ENCODE assay signal across 20 cellular contexts in genomic region chr11:118193910-118194566, GRCh38. TPM values are rescaled to one million over a fixed set of nuclear protein-coding genes. Genes with fewer than 3 reads are reported as not detected.
A peak's percentile ranks its signal among the peaks of the same experiment; 100 is the strongest.
DNase-seq lines count a peak whose midpoint lies in the region; ATAC-seq, FAIRE-seq and TF ChIP-seq lines count a peak whose summit lies in the region.
"Had no signal": no experiment of that assay in that cellular context is flagged by ENCODE, and none has a peak within 500 bp of the region (broad histone marks: within the 10 kb centered on the region; RNA-seq: fewer than 3 reads in every experiment).

No MANE protein-coding gene starts in this region.

- no peaks in the 10 kb centered on the region for H3K79me1 ChIP-seq in H1 (ENCODE audit: low read depth, low read length)

- DNase-seq in Caco-2 (no peak), GM13977 (ENCODE audit: low spot score) (peak; percentile 51), H1 (ENCODE audit: low read depth in 1 of 2, low spot score in 2 of 2) (no peak), pancreas (peak in 3 of 6 donors; percentile 34 to 39 (median 35)), DMS114 treated with DMSO at 0.1 percent for 48 hours (lab: John Stamatoyannopoulos, UW; ENCODE audit: unreplicated experiment) (no peak), NCI-H510A (lab: John Stamatoyannopoulos, UW) (no peak), NCI-H2029 (lab: John Stamatoyannopoulos, UW) (no peak)
- DNase-seq in activated CD8-positive, alpha-beta memory T cell treated with anti-CD3 and anti-CD28 coated beads, Interleukin-2, amount 50 U/mL, for 48 hours, result no peak
- DNase-seq: activated CD4-positive, alpha-beta T cell treated with anti-CD3 and anti-CD28 coated beads, Interleukin-2, amount 50 U/mL, for 48 hours; AML-193; hippocampal formation; IMR-90; MG63; NCI-H345; nephron progenitor cell; T-cell had no signal

- ATAC-seq in pancreas, result peak; percentile 2 to 19 (median 14)
- ATAC-seq: T-cell had no signal

- no peak overlapping the region for H2BK120ac ChIP-seq in H1 (replicated peaks; ENCODE audit: low read depth, low read length)

- H3K27ac Mint-ChIP-seq in Caco-2 (ENCODE audit: unreplicated experiment), result peak overlapping the region; percentile 77
- H3K27ac Mint-ChIP-seq: nephron progenitor cell, T-cell had no signal

- 0 out of 2 replicates have a peak, but pooled peaks cover 5% of the 10 kb centered on the region for H3K9me3 ChIP-seq in Caco-2
- H3K9me3 ChIP-seq in H1 (ENCODE audit: insufficient read depth in 2 of 2, low read depth in 1 of 2, low read length in 1 of 2), result 0 out of 4 replicates have a peak, but pooled peaks cover 0 to 3% of the 10 kb centered on the region in 2 experiments
- H3K9me3 ChIP-seq in pancreas, result no peaks in the 10 kb centered on the region
- H3K9me3 ChIP-seq: MG63 had no signal

- WGBS in H1 (ENCODE audit: extremely low coverage in 1 of 2, insufficient coverage in 1 of 2, insufficient read length in 1 of 2, insufficient replicate concordance in 2 of 2, low coverage in 1 of 2, low lambda C conversion rate in 2 of 2, missing lambda C conversion rate in 1 of 2), 2 experiments, result 87% methylated on average over 6 of the region's 6 CpGs; no CpG with 5 or more reads in 1 of the 2 experiments
- 47 to 50% methylated on average over 6 of the region's 6 CpGs for WGBS in pancreas, 2 donors

- H3K4me3 ChIP-seq in Caco-2 (ENCODE audit: low read depth, low read length) (no peak overlapping the region), H1 (ENCODE audit: extremely low read depth in 1 of 4, insufficient read depth in 2 of 4, low read depth in 3 of 4, low read length in 4 of 4) (no peak overlapping the region), pancreas (no peak overlapping the region)
- H3K4me3 ChIP-seq: MG63 had no signal

- no peak overlapping the region for H4K5ac ChIP-seq in H1 (ENCODE audit: insufficient read length, low read depth, low read length)

- H3K4me1 ChIP-seq in Caco-2, result peaks cover 50% of the 10 kb centered on the region
- peaks cover 2 to 14% (median 4%) of the 10 kb centered on the region in 4 experiments; a peak in 5 of 7 replicates for H3K4me1 ChIP-seq in H1 (replicated peaks in 1 of 4; ENCODE audit: control insufficient read depth in 3 of 4, insufficient read depth in 4 of 4, low read length in 3 of 4)
- peaks cover 16 to 25% (median 17%) of the 10 kb centered on the region in 3 donors for H3K4me1 ChIP-seq in pancreas

- H3K9me3 Mint-ChIP-seq in Caco-2 (ENCODE audit: unreplicated experiment), result peaks cover 38% of the 10 kb centered on the region

- H2BK15ac ChIP-seq in H1 (ENCODE audit: low read length), result no peak overlapping the region

- no peak overlapping the region for H2BK5ac ChIP-seq in H1 (ENCODE audit: low read depth, low read length)

- BruUV-seq in Caco-2 (replicated peaks; lab: Mats Ljungman, UMichigan), result no TSS peak

- no peak overlapping the region for H3K9ac ChIP-seq in H1 (replicated peaks in 1 of 4; ENCODE audit: extremely low read depth in 1 of 4, low read depth in 3 of 4, low read length in 3 of 4)

- H3K36me3 ChIP-seq in Caco-2 (ENCODE audit: control insufficient read depth, insufficient read depth, low read length) (no peaks in the 10 kb centered on the region), H1 (ENCODE audit: control insufficient read depth in 2 of 4, insufficient read depth in 4 of 4, low read length in 3 of 4) (no peaks in the 10 kb centered on the region), pancreas (no peaks in the 10 kb centered on the region)
- H3K36me3 ChIP-seq: MG63 had no signal

- in situ Hi-C loops in GM13977 (cut with MboI; ENCODE audit: low pct_unique_long_range_greater_than_20kb, low sequenced_read_pairs, unreplicated experiment), result no loop called here

- intact Hi-C loops in Caco-2 (cut with micrococcal nuclease; ENCODE audit: unreplicated experiment) (no loop called here), pancreas (cut with DNase I) (loop anchor here in 1 of 3 donors (10.0 kb wide), 1 partner anchor 171 kb away; no protein-coding TSS in a partner anchor)

- CTCF ChIA-PET in Caco-2 (lab: Charles Lee) (interaction anchor here (0.6 to 1.9 kb wide), 2 partner anchors 23 to 237 kb away, joined by 4 to 12 read pairs; no protein-coding TSS in a partner anchor), H1 (lab: Charles Lee; ENCODE audit: partially characterized antibody) (interaction anchor here (1.0 to 1.7 kb wide), 2 partner anchors 50 to 84 kb away, joined by 3 to 4 read pairs; no protein-coding TSS in a partner anchor)

- POLR2A ChIA-PET in Caco-2 (lab: Charles Lee) (no interaction called here), H1 (lab: Charles Lee; ENCODE audit: partially characterized antibody) (interaction anchor here (0.7 kb wide), 1 partner anchor 82 kb away, joined by 3 read pairs; no protein-coding TSS in a partner anchor)

- H2AFZ ChIP-seq in H1 (ENCODE audit: low read length), result no peak overlapping the region

- no peak overlapping the region for H2AK5ac ChIP-seq in H1 (ENCODE audit: low read depth, low read length)

- no peak overlapping the region for H3K18ac ChIP-seq in H1 (ENCODE audit: extremely low read depth, low read length)

- TF ChIP-seq RAD21 in H1 (IDR thresholded peaks at IDR 0.05 in 1 of 2, conservative IDR thresholded peaks at IDR 0.05 in 1 of 2; ENCODE audit: low read depth in 2 of 2, low read length in 2 of 2), result no peak

- FAIRE-seq in H1 (lab: Jason Lieb, UNC) (no peak), pancreas (lab: Jason Lieb, UNC) (no peak)

- H3K23ac ChIP-seq in H1 (ENCODE audit: insufficient read length), result no peak overlapping the region

- TF ChIP-seq POLR2A in H1 (IDR thresholded peaks at IDR 0.05; ENCODE audit: control extremely low read depth in 1 of 2, low read depth in 2 of 2, low read length in 2 of 2), result no peak

- H3K27ac ChIP-seq in H1 (ENCODE audit: low read depth, low read length) (no peak overlapping the region), pancreas (peak overlapping the region; percentile 45 to 81 (median 70))

- no peak overlapping the region for H2BK12ac ChIP-seq in H1 (ENCODE audit: low read depth, low read length)

- TF ChIP-seq EP300 in H1 (IDR thresholded peaks at IDR 0.05; ENCODE audit: borderline replicate concordance in 1 of 2, low read depth in 2 of 2, low read length in 2 of 2), result no peak

- H3K4me1 Mint-ChIP-seq in Caco-2 (ENCODE audit: low read depth, unreplicated experiment), result peaks cover 43% of the 10 kb centered on the region

- H4K8ac ChIP-seq in H1 (ENCODE audit: extremely low read depth, insufficient read depth, low read length), result no peak overlapping the region; the same call in 1 of the 2 replicates

- H4K20me1 ChIP-seq in H1 (replicated peaks in 1 of 2; ENCODE audit: control insufficient read depth in 1 of 2, insufficient read depth in 2 of 2, low read length in 2 of 2), result no peaks in the 10 kb centered on the region

- no peak overlapping the region for H3K4me3 Mint-ChIP-seq in Caco-2 (ENCODE audit: unreplicated experiment)
- H3K4me3 Mint-ChIP-seq: nephron progenitor cell, T-cell had no signal

- H3K27me3 ChIP-seq in Caco-2 (replicated peaks; ENCODE audit: control insufficient read depth, insufficient read depth, low read length) (no peaks in the 10 kb centered on the region), H1 (replicated peaks in 1 of 4; ENCODE audit: control insufficient read depth in 3 of 4, extremely low read depth in 1 of 4, insufficient read depth in 3 of 4, low read length in 3 of 4) (no peaks in the 10 kb centered on the region), pancreas (no peaks in the 10 kb centered on the region)

- no peak overlapping the region for H3K4me2 ChIP-seq in H1 (ENCODE audit: insufficient read depth in 1 of 2, low read depth in 2 of 2, low read length in 2 of 2)

- no peaks in the 10 kb centered on the region for H3K79me2 ChIP-seq in H1 (ENCODE audit: control insufficient read depth in 1 of 2, insufficient read depth in 2 of 2, low read length in 2 of 2)

- H3K36me3 Mint-ChIP-seq in Caco-2 (ENCODE audit: insufficient read depth, unreplicated experiment), result peaks cover 6% of the 10 kb centered on the region

- no peaks in the 10 kb centered on the region for H3K23me2 ChIP-seq in H1 (ENCODE audit: low read depth, low read length)

- no peak for TF ChIP-seq CTCF in Caco-2 (IDR thresholded peaks at IDR 0.05; ENCODE audit: insufficient read depth in 1 of 2, low read depth in 1 of 2, low read length in 1 of 2, severe bottlenecking in 1 of 2, unreplicated experiment in 1 of 2)
- TF ChIP-seq CTCF in GM13977 (IDR thresholded peaks at IDR 0.05; ENCODE audit: extremely low read depth, insufficient read depth, missing control alignments), result no peak
- no peak for TF ChIP-seq CTCF in H1 (IDR thresholded peaks at IDR 0.05; ENCODE audit: control extremely low read depth in 1 of 3, insufficient read depth in 1 of 3, low read depth in 1 of 3, low read length in 3 of 3)
- TF ChIP-seq CTCF in pancreas (IDR thresholded peaks at IDR 0.05), result no peak

- H3K27me3 Mint-ChIP-seq in Caco-2 (ENCODE audit: insufficient read depth, unreplicated experiment), result peaks cover 4% of the 10 kb centered on the region

- H3K14ac ChIP-seq in H1 (ENCODE audit: insufficient read length), result no peak overlapping the region

- H3K56ac ChIP-seq in H1 (replicated peaks; ENCODE audit: insufficient read length, low read depth, low read length), result no peak overlapping the region

- peak overlapping the region; percentile 89; the same call in 1 of the 2 replicates for H2BK20ac ChIP-seq in H1 (ENCODE audit: low read length)

- no peak overlapping the region for H3K4ac ChIP-seq in H1 (replicated peaks; ENCODE audit: insufficient read length, low read depth, low read length)

- H4K91ac ChIP-seq in H1 (replicated peaks; ENCODE audit: insufficient read length, low read length), result no peak overlapping the region

RNA-seq across cellular contexts. Expression of gene SCN2B, which starts 17.6 kb away (rescaled TPM):
- total RNA-seq in Caco-2 (2022) (0.09 TPM in 1 of 2 replicates, not detected in the other), pancreas (under 1 TPM; 0.05 to 0.31 (median 0.06) TPM)
- 0.13 and 0.24 TPM in 2 replicates for total RNA-seq in H1 (2021; fragmentation: NEBNext Ultra II Directional; extraction: Animal tissue kit (Norgen Biotek cat#: 25700))
- polyA plus RNA-seq in H1 (2011; rRNA removed) (0.09 and 0.14 TPM in 2 replicates), pancreas (under 1 TPM; 0.04 to 0.05 TPM)
- 0.17 TPM for polyA plus RNA-seq in H1 (2011; cell fraction: cytosol; rRNA removed)
- 0.10 TPM for polyA plus RNA-seq in H1 (2011; cell fraction: nucleus; rRNA removed)
- polyA plus RNA-seq in H1 (2012, experiment 1 of 2), result 0.17 to 0.28 TPM (median 0.20 TPM) in 4 replicates
- 0.20 TPM for polyA plus RNA-seq in H1 (2012, experiment 2 of 2)
- 0.12 TPM for polyA plus RNA-seq in H1 (2013, experiment 1 of 2)
- polyA plus RNA-seq in H1 (2013, experiment 2 of 2), result 0.13 TPM
- 0.22 and 0.34 TPM in 2 replicates for polyA minus RNA-seq in H1 (2011; rRNA and poly(A)+ RNA removed)
- polyA minus RNA-seq in H1 (2011; cell fraction: cytosol; rRNA and poly(A)+ RNA removed), result 0.51 TPM
- polyA minus RNA-seq in H1 (2011; cell fraction: nucleus; rRNA and poly(A)+ RNA removed), result 0.30 TPM
- total RNA-seq: Daoy, mesenteric fat pad had no signal

RNA-seq across cellular contexts. Expression of gene JAML, which starts 30.8 kb away (rescaled TPM):
- total RNA-seq in Caco-2 (2022), result 8.9 and 12.0 TPM in 2 replicates
- total RNA-seq in H1 (2021; fragmentation: NEBNext Ultra II Directional; extraction: Animal tissue kit (Norgen Biotek cat#: 25700)), result 0.58 and 0.86 TPM in 2 replicates
- polyA plus RNA-seq in H1 (2011; rRNA removed), result 0.05 and 0.12 TPM in 2 replicates
- polyA plus RNA-seq in H1 (2011; cell fraction: cytosol; rRNA removed), result 0.08 TPM
- polyA plus RNA-seq in H1 (2011; cell fraction: nucleus; rRNA removed), result 0.07 TPM
- polyA plus RNA-seq in H1 (2012, experiment 1 of 2), result 0.32 to 0.98 TPM (median 0.44 TPM) in 4 replicates
- polyA plus RNA-seq in H1 (2012, experiment 2 of 2), result 0.50 TPM
- polyA plus RNA-seq in H1 (2013, experiment 1 of 2), result 0.30 TPM
- polyA plus RNA-seq in H1 (2013, experiment 2 of 2), result 0.39 TPM
- polyA minus RNA-seq in H1 (2011; rRNA and poly(A)+ RNA removed), result 0.03 and 0.17 TPM in 2 replicates
- polyA minus RNA-seq in H1 (2011; cell fraction: cytosol; rRNA and poly(A)+ RNA removed), result not detected
- polyA minus RNA-seq in H1 (2011; cell fraction: nucleus; rRNA and poly(A)+ RNA removed), result 0.70 TPM
- 1 to 10 TPM in 4 of 6 donors, under 1 TPM in 2; 0.39 to 7.4 (median 1.8) TPM for total RNA-seq in pancreas
- 1 to 10 TPM; 2.1 to 2.7 TPM for polyA plus RNA-seq in pancreas
- total RNA-seq: Daoy, fibroblast of lung, IMR-90, renal cortical epithelial cell had no signal
- polyA plus RNA-seq: fibroblast of lung, IMR-90 had no signal

RNA-seq across cellular contexts. Expression of gene SCN4B, which starts 41.4 kb away (rescaled TPM):
- total RNA-seq in Caco-2 (2022) (0.70 TPM in 2 replicates), pancreas (1 to 10 TPM in 3 of 6 donors, under 1 TPM in 3; 0.69 to 2.3 (median 1.0) TPM)
- 2.0 and 2.8 TPM in 2 replicates for total RNA-seq in H1 (2021; fragmentation: NEBNext Ultra II Directional; extraction: Animal tissue kit (Norgen Biotek cat#: 25700))
- polyA plus RNA-seq in H1 (2011; rRNA removed) (4.1 and 4.9 TPM in 2 replicates), pancreas (1 to 10 TPM in 1 of 2 donors, under 1 TPM in 1; 0.61 to 2.9 TPM)
- polyA plus RNA-seq in H1 (2011; cell fraction: cytosol; rRNA removed), result 5.6 TPM
- 8.7 TPM for polyA plus RNA-seq in H1 (2011; cell fraction: nucleus; rRNA removed)
- 3.1 to 5.9 TPM (median 4.8 TPM) in 4 replicates for polyA plus RNA-seq in H1 (2012, experiment 1 of 2)
- polyA plus RNA-seq in H1 (2012, experiment 2 of 2), result 3.8 TPM
- polyA plus RNA-seq in H1 (2013, experiment 1 of 2), result 1.0 TPM
- polyA plus RNA-seq in H1 (2013, experiment 2 of 2), result 1.2 TPM
- polyA minus RNA-seq in H1 (2011; rRNA and poly(A)+ RNA removed), result 4.6 and 6.5 TPM in 2 replicates
- 4.6 TPM for polyA minus RNA-seq in H1 (2011; cell fraction: cytosol; rRNA and poly(A)+ RNA removed)
- 5.1 TPM for polyA minus RNA-seq in H1 (2011; cell fraction: nucleus; rRNA and poly(A)+ RNA removed)

RNA-seq across cellular contexts. Expression of gene MPZL3, which starts 58.1 kb away (rescaled TPM):
- total RNA-seq in Caco-2 (2022) (29.6 and 31.8 TPM in 2 replicates), pancreas (1 to 10 TPM; 4.4 to 8.0 (median 5.6) TPM)
- 3.3 and 3.9 TPM in 2 replicates for total RNA-seq in H1 (2021; fragmentation: NEBNext Ultra II Directional; extraction: Animal tissue kit (Norgen Biotek cat#: 25700))
- polyA plus RNA-seq in H1 (2011; rRNA removed) (1.1 and 1.2 TPM in 2 replicates), pancreas (1 to 10 TPM; 3.8 to 5.3 TPM)
- polyA plus RNA-seq in H1 (2011; cell fraction: cytosol; rRNA removed), result 1.6 TPM
- 0.83 TPM for polyA plus RNA-seq in H1 (2011; cell fraction: nucleus; rRNA removed)
- polyA plus RNA-seq in H1 (2012, experiment 1 of 2), result 1.6 to 2.3 TPM (median 1.8 TPM) in 4 replicates
- polyA plus RNA-seq in H1 (2012, experiment 2 of 2), result 0.66 TPM
- polyA plus RNA-seq in H1 (2013, experiment 1 of 2), result 2.4 TPM
- polyA plus RNA-seq in H1 (2013, experiment 2 of 2), result 3.2 TPM
- 5.5 TPM in 2 replicates for polyA minus RNA-seq in H1 (2011; rRNA and poly(A)+ RNA removed)
- 2.4 TPM for polyA minus RNA-seq in H1 (2011; cell fraction: cytosol; rRNA and poly(A)+ RNA removed)
- polyA minus RNA-seq in H1 (2011; cell fraction: nucleus; rRNA and poly(A)+ RNA removed), result 0.80 TPM
